In the genomic region with DNA sequence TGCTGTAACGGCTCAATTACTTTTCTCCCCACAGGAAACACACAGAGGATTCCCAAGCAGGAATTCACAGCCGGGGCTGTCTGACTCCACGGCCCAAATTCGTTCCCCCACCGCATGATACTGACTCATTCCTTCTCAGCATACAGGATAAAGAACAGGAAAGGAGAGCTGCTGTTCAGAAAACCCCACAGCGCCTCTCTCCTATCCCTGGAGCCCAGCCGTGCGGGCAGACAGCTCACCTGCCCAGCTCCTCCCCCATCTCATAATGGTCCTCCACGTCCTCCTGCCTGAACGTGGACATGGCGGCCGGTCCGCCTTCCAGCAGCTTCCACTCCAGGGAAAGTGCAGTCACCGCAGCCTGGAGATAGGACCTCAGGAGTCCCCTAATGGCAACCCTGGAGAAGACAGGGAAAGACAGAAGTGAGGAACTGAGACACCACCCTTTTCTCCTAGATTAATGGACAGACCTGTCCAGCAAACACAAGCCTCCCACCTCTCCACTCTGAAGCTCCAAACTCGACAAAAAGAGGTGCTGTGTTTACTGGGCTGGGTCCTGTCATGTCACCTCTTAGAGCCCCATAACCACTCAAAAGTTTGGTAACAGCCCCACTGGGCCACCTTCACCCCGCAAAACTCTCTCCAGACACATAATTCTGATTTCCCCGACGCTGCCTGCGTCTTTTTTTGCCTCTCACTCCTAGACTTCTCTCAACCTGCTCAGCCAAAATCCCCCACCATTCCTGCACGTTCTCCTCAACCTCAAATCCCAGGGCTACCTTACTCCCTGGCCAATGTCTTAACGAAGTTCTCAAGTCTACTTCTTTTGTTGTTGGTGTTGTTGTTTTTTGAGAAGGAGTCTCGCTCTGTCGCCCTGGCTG, we compare ENCODE assay signal across 8 cellular contexts. TPM values are rescaled to one million over a fixed set of nuclear protein-coding genes. Genes with fewer than 3 reads are reported as not detected.
A peak's percentile ranks its signal among the peaks of the same experiment; 100 is the strongest.
DNase-seq lines count a peak whose midpoint lies in the region; ATAC-seq and TF ChIP-seq lines count a peak whose summit lies in the region.

No MANE protein-coding gene starts in this region.

- peaks cover 67% of the 10 kb centered on the region for H4K20me1 ChIP-seq in neural progenitor cell (ENCODE audit: low read depth)

- peak overlapping the region; percentile 98 for H3K4me3 Mint-ChIP-seq in neural progenitor cell

- H3K36me3 ChIP-seq in SJSA1 (peaks cover 62% of the 10 kb centered on the region), neural progenitor cell (no peaks in the 10 kb centered on the region)

- H3K79me2 ChIP-seq in neural progenitor cell (ENCODE audit: low read depth): peaks cover 45% of the 10 kb centered on the region

- DNase-seq in DMS 273 (lab: John Stamatoyannopoulos, UW; ENCODE audit: unreplicated experiment): peak; percentile 51
- no peak for DNase-seq in DMS 273 treated with DMSO at 0.1 percent for 48 hours (lab: John Stamatoyannopoulos, UW)
- peak; percentile 82 to 85 for DNase-seq in SJSA1 (ENCODE audit: low read depth in 1 of 2, low spot score in 2 of 2)
- DNase-seq in neural progenitor cell (ENCODE audit: low spot score): peak; percentile 54
- no peak for DNase-seq in NCI-H1436 (lab: John Stamatoyannopoulos, UW)
- no peak for DNase-seq in stimulated activated CD8-positive, alpha-beta memory T cell treated with anti-CD3 and anti-CD28 coated beads, Interleukin-4, amount 100 ng/mL, for 48 hours
- no peak for DNase-seq in posterior vena cava (ENCODE audit: low spot score)

- peak; percentile 11 for TF ChIP-seq CTCF in neural progenitor cell (IDR thresholded peaks at IDR 0.05)

- peak overlapping the region; percentile 78 for H3K27ac ChIP-seq in SJSA1
- H3K27ac ChIP-seq in neural progenitor cell: peak overlapping the region; percentile 91

- H3K4me1 Mint-ChIP-seq in neural progenitor cell: peaks cover 30% of the 10 kb centered on the region

- H3K4me2 ChIP-seq in neural progenitor cell: peak overlapping the region; percentile 90

- H3K9me3 ChIP-seq in SJSA1 (replicated peaks): peaks cover 3% of the 10 kb centered on the region; the same call in 1 of the 2 replicates
- no peaks in the 10 kb centered on the region for H3K9me3 ChIP-seq in neural progenitor cell (ENCODE audit: low read depth)

- ATAC-seq in esophagus mucosa: peak; percentile 49

- peak overlapping the region; percentile 99 for H3K27ac Mint-ChIP-seq in neural progenitor cell

- no peaks in the 10 kb centered on the region for H3K9me3 Mint-ChIP-seq in neural progenitor cell

- H3K4me1 ChIP-seq in SJSA1 (replicated peaks): peaks cover 31% of the 10 kb centered on the region
- peaks cover 17% of the 10 kb centered on the region for H3K4me1 ChIP-seq in neural progenitor cell

- H3K4me3 ChIP-seq in SJSA1 (peak overlapping the region; percentile 92), neural progenitor cell (peak overlapping the region; percentile 89)

- H3F3A ChIP-seq in neural progenitor cell (ENCODE audit: low read depth): peaks cover 39% of the 10 kb centered on the region

- intact Hi-C loops in posterior vena cava (cut with DNase I): no loop called here

- H3K27me3 ChIP-seq in SJSA1 (replicated peaks) (no peaks in the 10 kb centered on the region), neural progenitor cell (no peaks in the 10 kb centered on the region)

- H3K36me3 Mint-ChIP-seq in neural progenitor cell: peaks cover 11% of the 10 kb centered on the region

- no peak overlapping the region for H2AFZ ChIP-seq in neural progenitor cell (replicated peaks)

- peak overlapping the region; percentile 92 for H3K9ac ChIP-seq in neural progenitor cell

- peaks cover 6% of the 10 kb centered on the region for H3K27me3 Mint-ChIP-seq in neural progenitor cell (ENCODE audit: insufficient read depth, low read depth)

RNA-seq across cellular contexts. Expression of a gene that starts 1.2 kb away (rescaled TPM):
- 151 and 202 TPM in 2 replicates for total RNA-seq in SJSA1 (2014; rRNA removed; shearing (Covaris generic))
- total RNA-seq in esophagus mucosa (28.8 TPM), neural progenitor cell (ENCODE audit: low replicate concordance) (33.7 and 96.6 TPM in 2 replicates), posterior vena cava (10 to 100 TPM; 64.5 to 94.9 TPM)

RNA-seq across cellular contexts. Expression of a gene that starts 15.6 kb away (rescaled TPM):
- 1,069 and 1,568 TPM in 2 replicates for total RNA-seq in SJSA1 (2014; rRNA removed; shearing (Covaris generic))
- total RNA-seq in esophagus mucosa (2,169 TPM), neural progenitor cell (ENCODE audit: low replicate concordance) (1,288 and 2,841 TPM in 2 replicates), posterior vena cava (1,000 to 10,000 TPM; 1,536 to 1,555 TPM)

RNA-seq across cellular contexts. Expression of a gene that starts 36.8 kb away (rescaled TPM):
- total RNA-seq in SJSA1 (2014; rRNA removed; shearing (Covaris generic)): not detected in 2 replicates
- total RNA-seq in esophagus mucosa: not detected
- 0.77 and 1.1 TPM in 2 replicates for total RNA-seq in neural progenitor cell (ENCODE audit: low replicate concordance)
- total RNA-seq in posterior vena cava: 1 to 10 TPM in 1 of 2 donors, under 1 TPM in 1; 0.51 to 2.3 TPM

RNA-seq across cellular contexts. Expression of a gene that starts 37.9 kb away (rescaled TPM):
- 17.3 and 20.7 TPM in 2 replicates for total RNA-seq in SJSA1 (2014; rRNA removed; shearing (Covaris generic))
- 19.3 TPM for total RNA-seq in esophagus mucosa
- 17.0 and 34.1 TPM in 2 replicates for total RNA-seq in neural progenitor cell (ENCODE audit: low replicate concordance)
- 10 to 100 TPM; 14.4 to 16.1 TPM for total RNA-seq in posterior vena cava

Comparison
In these comparisons a context has a peak if more than half of its experiments do, and no peak if none do; other contexts are left out.
1. DNase-seq: peak in DMS 273 (single experiment), SJSA1 (2 of 2) and neural progenitor cell (single experiment); none in DMS 273 treated with DMSO at 0.1 percent for 48 hours (single experiment), NCI-H1436 (single experiment), stimulated activated CD8-positive, alpha-beta memory T cell treated with anti-CD3 and anti-CD28 coated beads, Interleukin-4, amount 100 ng/mL, for 48 hours (single experiment) and posterior vena cava (single experiment).